In genomic region chr20:34955232-34956040, GRCh38 we compare ENCODE assay signal across 8 cellular contexts. TPM values are rescaled to one million over a fixed set of nuclear protein-coding genes. Genes with fewer than 3 reads are reported as not detected.
DNase-seq lines count a peak whose midpoint lies in the region; ATAC-seq and TF ChIP-seq lines count a peak whose summit lies in the region.

Gene GSS (minus strand): TSS chr20:34955806. CDS start chr20:34951852, 3,954 bp downstream.
Gene MYH7B (plus strand): TSS chr20:34955868. CDS start chr20:34978006, 22,138 bp downstream.

- ATAC-seq in GM21723 (IDR thresholded peaks at IDR 0.05; ENCODE audit: unreplicated experiment) (peak; percentile 86), esophagus mucosa (peak; percentile 93)

- peak; percentile 89 for DNase-seq in DMS79 treated with DMSO at 0.1 percent for 48 hours (lab: John Stamatoyannopoulos, UW)
- peak; percentile 96 for DNase-seq in KG1 (lab: John Stamatoyannopoulos, UW)
- DNase-seq in PC-9 = peak; percentile 89 to 99
- DNase-seq in activated T-cell treated with anti-CD3 and anti-CD28 coated beads, Interleukin-2, amount 50 U/mL, for 48 hours = peak; percentile 100
- DNase-seq in stimulated activated CD8-positive, alpha-beta memory T cell treated with anti-CD3 and anti-CD28 coated beads, Interleukin-7, amount 100 ng/mL, for 1 hour (ENCODE audit: low read depth in 2 of 2) = peak; percentile 93 to 98

- H3K27ac ChIP-seq in PC-9 (peak within 1 kb of the TSS; percentile 87), muscle layer of colon (ENCODE audit: low read depth, low read length) (peak within 1 kb of the TSS; percentile 78)

- intact Hi-C loops in PC-9 (cut with micrococcal nuclease; ENCODE audit: unreplicated experiment) = loop anchor here (1.0 to 5.0 kb wide), 3 partner anchors 48 to 123 kb away; partner anchors contain the start of gene ACSS2

- peak within 1 kb of the TSS; percentile 69 for H3K4me3 ChIP-seq in PC-9
- peak within 1 kb of the TSS; percentile 28 to 93 for H3K4me3 ChIP-seq in muscle layer of colon (ENCODE audit: low read depth in 1 of 2, low read length in 2 of 2)

- H4K20me1 ChIP-seq in PC-9 (ENCODE audit: insufficient read depth) = no peaks in the 10 kb centered on the region

- H3K9me3 ChIP-seq in PC-9 (ENCODE audit: insufficient read depth, low read depth) (no peaks in the 10 kb centered on the region), muscle layer of colon (ENCODE audit: low read length) (no peaks in the 10 kb centered on the region)

- BruUV-seq in PC-9 (replicated peaks; lab: Mats Ljungman, UMichigan) = TSS peak; percentile 75

- H3K9me2 ChIP-seq in PC-9 (ENCODE audit: insufficient read depth) = no peaks in the 10 kb centered on the region

- peak; percentile 61 for TF ChIP-seq CTCF in PC-9 (conservative IDR thresholded peaks at IDR 0.05)

- H3K4me1 ChIP-seq in PC-9 (replicated peaks; ENCODE audit: insufficient read depth) (peaks cover 40% of the 10 kb centered on the region), muscle layer of colon (ENCODE audit: insufficient read depth, low read length) (peaks cover 14% of the 10 kb centered on the region)

- peak within 1 kb of the TSS; percentile 95 for H3K9ac ChIP-seq in muscle layer of colon (ENCODE audit: low read length)

- CTCF ChIA-PET in PC-9 (lab: Charles Lee) = interaction anchor here (0.5 to 1.5 kb wide), 6 partner anchors 78 to 308 kb away, joined by 3 to 20 read pairs (median 5); partner anchors contain the start of gene GGT7

- peak within 1 kb of the TSS; percentile 80 for H2AFZ ChIP-seq in PC-9

- H3F3A ChIP-seq in PC-9 (ENCODE audit: insufficient read depth, low read depth) = peaks cover 19% of the 10 kb centered on the region

- H3K36me3 ChIP-seq in PC-9 (ENCODE audit: low read depth) (0 out of 2 replicates have a peak, but pooled peaks cover 2% of the 10 kb centered on the region), muscle layer of colon (ENCODE audit: insufficient read depth, low read length) (no peaks in the 10 kb centered on the region)

- peaks cover 25% of the 10 kb centered on the region for H3K79me2 ChIP-seq in PC-9 (ENCODE audit: low read depth)

- POLR2A ChIA-PET in PC-9 (lab: Charles Lee; ENCODE audit: unreplicated experiment) = interaction anchor here (0.5 to 1.2 kb wide), 9 partner anchors 12 to 203 kb away, joined by 3 to 17 read pairs (median 5); partner anchors contain the start of gene ACSS2

- no peaks in the 10 kb centered on the region for H3K27me3 ChIP-seq in PC-9 (ENCODE audit: insufficient read depth, low read depth)
- H3K27me3 ChIP-seq in muscle layer of colon (ENCODE audit: control insufficient read depth in 1 of 2, insufficient read depth in 2 of 2, low read length in 2 of 2) = no peaks in the 10 kb centered on the region

- peak within 1 kb of the TSS; percentile 100 for H3K4me2 ChIP-seq in PC-9

RNA-seq across cellular contexts. Expression of gene GSS, which starts in this region (rescaled TPM):
- total RNA-seq in PC-9 (2021) (131 and 138 TPM in 2 replicates), esophagus mucosa (56.9 TPM)

RNA-seq across cellular contexts. Expression of gene MYH7B, which starts in this region (rescaled TPM):
- total RNA-seq in PC-9 (2021) = 1.0 and 2.3 TPM in 2 replicates
- total RNA-seq in esophagus mucosa = not detected

Comparison
In these comparisons a context has a peak if more than half of its experiments do, and no peak if none do; other contexts are left out.
1. Peak in every context shown above with its lines: DNase-seq, ATAC-seq, H3K4me3 ChIP-seq and H3K27ac ChIP-seq.